Comparison of ENCODE assay signal across 16 cellular contexts in genomic region chr3:71385040-71385685, GRCh38.
DNase-seq lines count a peak whose midpoint lies in the region; ATAC-seq and TF ChIP-seq lines count a peak whose summit lies in the region.
"Had no signal": no experiment of that assay in that cellular context is flagged by ENCODE, and none has a peak within 500 bp of the region (broad histone marks: within the 10 kb centered on the region; RNA-seq: fewer than 3 reads in every experiment).

No MANE protein-coding gene starts in this region.

- H3K27ac ChIP-seq in OCI-LY7 (ENCODE audit: low read depth, low read length, poor library complexity, severe bottlenecking) (no peak overlapping the region), substantia nigra (ENCODE audit: low read depth, low read length, poor library complexity, severe bottlenecking) (no peak overlapping the region), uterus (no peak overlapping the region)
- H3K27ac ChIP-seq: parathyroid adenoma, transverse colon had no signal

- H3K9me3 ChIP-seq in OCI-LY7 (ENCODE audit: low read length) (no peaks in the 10 kb centered on the region), uterus (no peaks in the 10 kb centered on the region)
- H3K9me3 ChIP-seq: transverse colon had no signal

- CTCF ChIA-PET in OCI-LY7 (lab: Charles Lee; ENCODE audit: unreplicated experiment) = interaction anchor here (0.6 to 0.7 kb wide), 2 partner anchors 56 to 59 kb away, joined by 3 to 4 read pairs; no protein-coding TSS in a partner anchor

- H3K27me3 Mint-ChIP-seq in activated T-cell treated with anti-CD3 and anti-CD28 coated beads, Interleukin-2, amount 50 U/mL, for 72 hours (ENCODE audit: low read depth) = no peaks in the 10 kb centered on the region
- H3K27me3 Mint-ChIP-seq in endothelial cell (ENCODE audit: unreplicated experiment) = peaks cover 3% of the 10 kb centered on the region
- no peaks in the 10 kb centered on the region for H3K27me3 Mint-ChIP-seq in stimulated activated memory B cell treated with anti-CD40 and anti-IgM and Interleukin-4, amounts not matched to agents 10 μg/mL and 1 μg/mL and 100 μg/mL, for 72 hours

- H3K4me3 ChIP-seq in OCI-LY7 (ENCODE audit: low read depth, low read length, poor library complexity, severe bottlenecking) (no peak overlapping the region), uterus (no peak overlapping the region)
- H3K4me3 ChIP-seq: transverse colon had no signal

- H3K4me3 Mint-ChIP-seq in activated T-cell treated with anti-CD3 and anti-CD28 coated beads, Interleukin-2, amount 50 U/mL, for 72 hours = peak overlapping the region; percentile 47 to 52
- no peak overlapping the region for H3K4me3 Mint-ChIP-seq in endothelial cell (ENCODE audit: unreplicated experiment)
- no peak overlapping the region for H3K4me3 Mint-ChIP-seq in stimulated activated memory B cell treated with anti-CD40 and anti-IgM and Interleukin-4, amounts not matched to agents 10 μg/mL and 1 μg/mL and 100 μg/mL, for 72 hours

- no peak for TF ChIP-seq POLR2A in uterus (IDR thresholded peaks at IDR 0.05)

- no peak for DNase-seq in activated T-cell treated with anti-CD3 and anti-CD28 coated beads, Interleukin-2, amount 50 U/mL, for 72 hours
- no peak for DNase-seq in activated T-cell treated with anti-CD3 and anti-CD28 coated beads, Interleukin-2, amount 50 U/mL, for 48 hours
- no peak for DNase-seq in OCI-LY7 (ENCODE audit: low spot score)
- DNase-seq in endothelial cell (ENCODE audit: low spot score) = no peak
- no peak for DNase-seq in substantia nigra (lab: John Stamatoyannopoulos, UW)
- DNase-seq in epidermal melanocyte (ENCODE audit: insufficient read length, low spot score) = no peak
- no peak for DNase-seq in uterus
- DNase-seq: activated CD4-positive, alpha-beta T cell treated with anti-CD3 and anti-CD28 coated beads, Interleukin-2, amount 50 U/mL, for 48 hours; dermis blood vessel endothelial cell; NCI-H1092 treated with DMSO at 0.1 percent for 48 hours; NCI-H2227 treated with DMSO at 0.1 percent for 48 hours; PC-3; T-helper 1 cell; transverse colon had no signal

- H3K36me3 ChIP-seq in OCI-LY7 (ENCODE audit: insufficient read depth, low read length) = no peaks in the 10 kb centered on the region
- no peaks in the 10 kb centered on the region for H3K36me3 ChIP-seq in uterus
- H3K36me3 ChIP-seq: transverse colon had no signal

- ATAC-seq in activated T-cell treated with anti-CD3 and anti-CD28 coated beads, Interleukin-2, amount 50 U/mL, for 72 hours (replicated peaks in 1 of 2) = no peak
- ATAC-seq in stimulated activated memory B cell treated with anti-CD40 and anti-IgM and Interleukin-4, amounts not matched to agents 10 μg/mL and 1 μg/mL and 100 μg/mL, for 72 hours = no peak
- ATAC-seq: PC-3 had no signal

- 0 out of 2 replicates have a peak overlapping the region, but pooled peaks have one; percentile 7 for H3K4me2 ChIP-seq in OCI-LY7 (ENCODE audit: low read length)

- no peaks in the 10 kb centered on the region for H3K9me2 ChIP-seq in OCI-LY7 (ENCODE audit: insufficient read depth, low read length)

- intact Hi-C loops in OCI-LY7 (cut with micrococcal nuclease; ENCODE audit: unreplicated experiment) = no loop called here
- intact Hi-C loops in uterus (cut with DNase I; ENCODE audit: low total_unique reads) = no loop called here

- H3K9me3 Mint-ChIP-seq in activated T-cell treated with anti-CD3 and anti-CD28 coated beads, Interleukin-2, amount 50 U/mL, for 72 hours = peaks cover 0 to 1% of the 10 kb centered on the region in 2 donors
- no peaks in the 10 kb centered on the region for H3K9me3 Mint-ChIP-seq in endothelial cell (ENCODE audit: unreplicated experiment)
- peaks cover 2% of the 10 kb centered on the region for H3K9me3 Mint-ChIP-seq in stimulated activated memory B cell treated with anti-CD40 and anti-IgM and Interleukin-4, amounts not matched to agents 10 μg/mL and 1 μg/mL and 100 μg/mL, for 72 hours

- H3K36me3 Mint-ChIP-seq in activated T-cell treated with anti-CD3 and anti-CD28 coated beads, Interleukin-2, amount 50 U/mL, for 72 hours (ENCODE audit: insufficient read depth in 2 of 2) = peaks cover 1 to 2% of the 10 kb centered on the region in 2 donors
- H3K36me3 Mint-ChIP-seq in endothelial cell (ENCODE audit: low read depth, unreplicated experiment) = no peaks in the 10 kb centered on the region
- peaks cover 13% of the 10 kb centered on the region for H3K36me3 Mint-ChIP-seq in stimulated activated memory B cell treated with anti-CD40 and anti-IgM and Interleukin-4, amounts not matched to agents 10 μg/mL and 1 μg/mL and 100 μg/mL, for 72 hours

- H3K27ac Mint-ChIP-seq in activated T-cell treated with anti-CD3 and anti-CD28 coated beads, Interleukin-2, amount 50 U/mL, for 72 hours = peak overlapping the region; percentile 90
- peak overlapping the region; percentile 51 for H3K27ac Mint-ChIP-seq in endothelial cell (ENCODE audit: unreplicated experiment)
- H3K27ac Mint-ChIP-seq in stimulated activated memory B cell treated with anti-CD40 and anti-IgM and Interleukin-4, amounts not matched to agents 10 μg/mL and 1 μg/mL and 100 μg/mL, for 72 hours = peak overlapping the region; percentile 20

- H2AFZ ChIP-seq in OCI-LY7 (ENCODE audit: low read length) = no peak overlapping the region
- H2AFZ ChIP-seq: parathyroid adenoma had no signal

- POLR2A ChIA-PET in OCI-LY7 (lab: Charles Lee) = interaction anchor here (0.6 to 8.3 kb wide), 4 partner anchors 10 to 22 kb away, joined by 3 to 54 read pairs (median 4); no protein-coding TSS in a partner anchor

- H3K27me3 ChIP-seq in uterus = no peaks in the 10 kb centered on the region
- H3K27me3 ChIP-seq: transverse colon had no signal

- H3K4me1 ChIP-seq in OCI-LY7 (ENCODE audit: insufficient read depth, low read length, poor library complexity, severe bottlenecking) = peaks cover 43% of the 10 kb centered on the region
- H3K4me1 ChIP-seq in uterus = no peaks in the 10 kb centered on the region
- H3K4me1 ChIP-seq: parathyroid adenoma had no signal

- H4K20me1 ChIP-seq in OCI-LY7 (ENCODE audit: insufficient read depth, low read length) = no peaks in the 10 kb centered on the region; the same call in 1 of the 2 replicates

- TF ChIP-seq CTCF in OCI-LY7 (conservative IDR thresholded peaks at IDR 0.05; ENCODE audit: low read length) = no peak
- TF ChIP-seq CTCF in endothelial cell (IDR thresholded peaks at IDR 0.05; ENCODE audit: unreplicated experiment) = no peak
- TF ChIP-seq CTCF in uterus (IDR thresholded peaks at IDR 0.05) = no peak

- H3K4me1 Mint-ChIP-seq in activated T-cell treated with anti-CD3 and anti-CD28 coated beads, Interleukin-2, amount 50 U/mL, for 72 hours (ENCODE audit: low read depth) = peaks cover 90% of the 10 kb centered on the region
- peaks cover 25% of the 10 kb centered on the region for H3K4me1 Mint-ChIP-seq in endothelial cell (ENCODE audit: unreplicated experiment)
- H3K4me1 Mint-ChIP-seq in stimulated activated memory B cell treated with anti-CD40 and anti-IgM and Interleukin-4, amounts not matched to agents 10 μg/mL and 1 μg/mL and 100 μg/mL, for 72 hours = peaks cover 43% of the 10 kb centered on the region

- BruUV-seq in OCI-LY7 (replicated peaks; lab: Mats Ljungman, UMichigan) = no TSS peak

- peaks cover 39% of the 10 kb centered on the region for H3K79me2 ChIP-seq in OCI-LY7 (ENCODE audit: insufficient read depth, low read depth, low read length)

Comparison
In these comparisons a context has a peak if more than half of its experiments do, and no peak if none do; other contexts are left out.
1. H3K27ac Mint-ChIP-seq: peak in every context shown above with its lines; median percentile 90 in activated T-cell treated with anti-CD3 and anti-CD28 coated beads, Interleukin-2, amount 50 U/mL, for 72 hours; 51 in endothelial cell; 20 in stimulated activated memory B cell treated with anti-CD40 and anti-IgM and Interleukin-4, amounts not matched to agents 10 μg/mL and 1 μg/mL and 100 μg/mL, for 72 hours.
2. H3K4me3 Mint-ChIP-seq: peak in activated T-cell treated with anti-CD3 and anti-CD28 coated beads, Interleukin-2, amount 50 U/mL, for 72 hours (2 of 2); none in endothelial cell (single experiment) and stimulated activated memory B cell treated with anti-CD40 and anti-IgM and Interleukin-4, amounts not matched to agents 10 μg/mL and 1 μg/mL and 100 μg/mL, for 72 hours (single experiment).